ENCODE assay signal across 27 cellular contexts in the genomic region with DNA sequence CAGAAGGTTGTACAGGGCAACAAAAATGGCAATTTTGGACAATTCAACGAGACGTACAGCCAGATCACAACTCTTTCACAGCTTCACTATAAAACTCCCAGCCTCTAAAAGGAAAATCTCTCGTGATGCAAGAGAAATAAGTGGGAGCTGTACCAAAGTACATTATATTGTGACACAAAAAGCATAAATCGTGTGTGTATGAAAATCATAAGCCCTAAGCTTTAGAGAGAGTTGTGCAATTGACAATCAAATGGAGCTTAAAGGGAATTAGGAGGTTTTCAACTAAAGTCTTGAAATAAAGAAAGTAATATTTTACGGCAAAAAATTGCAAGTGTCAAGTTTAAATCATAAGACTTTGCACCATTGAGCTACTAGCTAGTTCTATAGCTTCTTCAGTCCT.
DNase-seq lines count a peak whose midpoint lies in the region; ATAC-seq, FAIRE-seq and TF ChIP-seq lines count a peak whose summit lies in the region.
"Had no signal": no experiment of that assay in that cellular context is flagged by ENCODE, and none has a peak within 500 bp of the region (broad histone marks: within the 10 kb centered on the region; RNA-seq: fewer than 3 reads in every experiment).

No MANE protein-coding gene starts in this region.

- no peak overlapping the region for H2BK15ac ChIP-seq in IMR-90 (ENCODE audit: low read depth, low read length)

- H3K18ac ChIP-seq in IMR-90 (ENCODE audit: low read depth, low read length): no peak overlapping the region

- no peak overlapping the region for H3K23ac ChIP-seq in IMR-90 (ENCODE audit: low read depth, low read length)

- H3K27me3 ChIP-seq in IMR-90 (ENCODE audit: control insufficient read depth, insufficient read depth, low read length) (peaks cover 65% of the 10 kb centered on the region), K562 (ENCODE audit: control insufficient read depth in 2 of 2, insufficient read depth in 2 of 2, low read length in 2 of 2) (peaks cover 33 to 40% of the 10 kb centered on the region in 2 experiments; a peak in 4 of 5 replicates)

- CTCF ChIA-PET in IMR-90 (lab: Yijun Ruan, JAX) (no interaction called here), K562 (lab: Yijun Ruan, JAX; ENCODE audit: low intra/inter-chr PET ratio) (no interaction called here)

- H3K36me3 Mint-ChIP-seq in activated naive CD8-positive, alpha-beta T cell treated with anti-CD3 and anti-CD28 coated beads for 36 hours: no peaks in the 10 kb centered on the region
- H3K36me3 Mint-ChIP-seq: CD4-positive, CD25-positive, alpha-beta regulatory T cell had no signal

- ATAC-seq in IMR-90 (ENCODE audit: low read depth): no peak
- ATAC-seq in K562: no peak
- ATAC-seq: GM12878 had no signal

- no peak overlapping the region for H2AK9ac ChIP-seq in IMR-90 (replicated peaks; ENCODE audit: low read depth, low read length, poor library complexity)

- H3K9me3 ChIP-seq in IMR-90 (ENCODE audit: control insufficient read depth, insufficient read depth, low read length): no peaks in the 10 kb centered on the region
- H3K9me3 ChIP-seq in K562 (replicated peaks; ENCODE audit: control insufficient read depth, insufficient read depth, low read depth, low read length): no peaks in the 10 kb centered on the region
- H3K9me3 ChIP-seq: BE2C had no signal

- no peak overlapping the region for H4K5ac ChIP-seq in IMR-90 (ENCODE audit: low read depth, low read length)

- no peak overlapping the region for H3K4me2 ChIP-seq in IMR-90 (ENCODE audit: low read depth, low read length)
- H3K4me2 ChIP-seq in K562 (ENCODE audit: insufficient read depth, low read length): no peak overlapping the region
- H3K4me2 ChIP-seq: BLaER1 had no signal

- H4K20me1 ChIP-seq in IMR-90 (ENCODE audit: insufficient read depth, low read length): no peaks in the 10 kb centered on the region
- H4K20me1 ChIP-seq in K562 (replicated peaks; ENCODE audit: control insufficient read depth, insufficient read depth, low read length): no peaks in the 10 kb centered on the region
- H4K20me1 ChIP-seq: BLaER1 had no signal

- H4K91ac ChIP-seq in IMR-90 (ENCODE audit: insufficient read depth, low read depth, low read length): no peak overlapping the region

- peaks cover 72% of the 10 kb centered on the region for H3K27me3 Mint-ChIP-seq in activated naive CD8-positive, alpha-beta T cell treated with anti-CD3 and anti-CD28 coated beads for 36 hours

- H2BK20ac ChIP-seq in IMR-90 (ENCODE audit: low read depth, low read length): no peak overlapping the region

- H3K36me3 ChIP-seq in IMR-90 (ENCODE audit: control insufficient read depth, insufficient read depth, low read length) (no peaks in the 10 kb centered on the region), K562 (ENCODE audit: control insufficient read depth, insufficient read depth, low read length) (no peaks in the 10 kb centered on the region)
- H3K36me3 ChIP-seq: BE2C, BLaER1 had no signal

- no peak for DNase-seq in IMR-90
- DNase-seq in MV-4-11 (lab: John Stamatoyannopoulos, UW): peak; percentile 61
- no peak for DNase-seq in K562 (ENCODE audit: extremely low read depth in 1 of 4, low spot score in 3 of 4)
- DNase-seq in stimulated activated CD4-positive, alpha-beta T cell treated with anti-CD3 and anti-CD28 coated beads, Interleukin-12 subunit alpha, Interleukin-12 subunit beta, amount 100 ng/mL, for 4 hours: no peak
- DNase-seq in activated naive CD8-positive, alpha-beta T cell treated with anti-CD3 and anti-CD28 coated beads for 36 hours: no peak
- DNase-seq in germinal center (ENCODE audit: low spot score): no peak
- DNase-seq: 8988T; ACHN; BE2C; C1 segment of cervical spinal cord; CD4-positive, alpha-beta memory T cell; CD4-positive, CD25-positive, alpha-beta regulatory T cell; CD8-positive, alpha-beta memory T cell; COR-L47; DMS 273 treated with DMSO at 0.1 percent for 48 hours; DMS153; DMS53; DMS79; DND-41; EL; GDM1 had no signal

- no peak for TF ChIP-seq CTCF in IMR-90 (conservative IDR thresholded peaks at IDR 0.05; ENCODE audit: low read depth, low read length)
- no peak for TF ChIP-seq CTCF in K562 (IDR thresholded peaks at IDR 0.05 in 2 of 3, conservative IDR thresholded peaks at IDR 0.05 in 1 of 3; ENCODE audit: insufficient read depth in 2 of 3, low read depth in 1 of 3, low read length in 3 of 3)

- BruUV-seq in IMR-90 (replicated peaks; lab: Mats Ljungman, UMichigan) (no TSS peak), K562 (replicated peaks; lab: Mats Ljungman, UMichigan) (no TSS peak)

- H3K4me1 Mint-ChIP-seq in activated naive CD8-positive, alpha-beta T cell treated with anti-CD3 and anti-CD28 coated beads for 36 hours: peaks cover 14% of the 10 kb centered on the region

- in situ Hi-C loops in IMR-90 (cut with MboI; ENCODE audit: low sequenced_read_pairs) (no loop called here), K562 (cut with MboI) (no loop called here)

- H3K14ac ChIP-seq in IMR-90 (replicated peaks; ENCODE audit: low read depth, low read length): no peak overlapping the region

- H2BK120ac ChIP-seq in IMR-90 (ENCODE audit: low read depth, low read length): no peak overlapping the region

- no peak overlapping the region for H3K27ac ChIP-seq in IMR-90 (ENCODE audit: insufficient read depth, low read length)
- H3K27ac ChIP-seq in K562 (ENCODE audit: extremely low read depth, low read depth, low read length): no peak overlapping the region
- H3K27ac ChIP-seq: BLaER1 had no signal

- WGBS in IMR-90 (ENCODE audit: extremely low coverage in 2 of 2, insufficient read length in 1 of 2), 2 experiments: no CpG with 5 or more reads among the region's 5 CpGs
- WGBS in K562 (ENCODE audit: insufficient coverage, low coverage, missing lambda C conversion rate): 1% methylated on average over 5 of the region's 5 CpGs

- H3K79me2 ChIP-seq in K562 (ENCODE audit: control insufficient read depth, insufficient read depth, low read length): no peaks in the 10 kb centered on the region

- H2AFZ ChIP-seq in IMR-90 (replicated peaks; ENCODE audit: low read length, poor library complexity) (no peak overlapping the region), K562 (ENCODE audit: low read depth, low read length) (no peak overlapping the region)

- H3K9ac ChIP-seq in IMR-90 (ENCODE audit: low read depth, low read length) (no peak overlapping the region), K562 (ENCODE audit: insufficient read depth in 1 of 2, low read depth in 2 of 2, low read length in 2 of 2) (no peak overlapping the region)
- H3K9ac ChIP-seq: BLaER1 had no signal

- POLR2A ChIA-PET in IMR-90 (lab: Charles Lee; ENCODE audit: unreplicated experiment) (no interaction called here), K562 (lab: Yijun Ruan, JAX) (interaction anchor here (1.3 to 1.5 kb wide), 2 partner anchors 11 to 14 kb away, joined by 3 to 5 read pairs; no protein-coding TSS in a partner anchor)

- H3K27ac Mint-ChIP-seq in activated naive CD8-positive, alpha-beta T cell treated with anti-CD3 and anti-CD28 coated beads for 36 hours: no peak overlapping the region
- H3K27ac Mint-ChIP-seq: CD14-positive monocyte; CD4-positive, alpha-beta memory T cell; CD8-positive, alpha-beta memory T cell had no signal

- H3K4me3 ChIP-seq in IMR-90 (ENCODE audit: insufficient read depth, low read depth, low read length) (no peak overlapping the region), K562 (no peak overlapping the region)
- H3K4me3 ChIP-seq: BLaER1, GM12878 had no signal

- no peak overlapping the region for H3K4ac ChIP-seq in IMR-90 (ENCODE audit: low read depth, low read length)

- no peak overlapping the region for H3K4me3 Mint-ChIP-seq in activated naive CD8-positive, alpha-beta T cell treated with anti-CD3 and anti-CD28 coated beads for 36 hours

- H3K4me1 ChIP-seq in IMR-90 (ENCODE audit: control insufficient read depth, insufficient read depth, low read length) (no peaks in the 10 kb centered on the region), K562 (replicated peaks in 1 of 2; ENCODE audit: control insufficient read depth in 2 of 2, insufficient read depth in 2 of 2, low read length in 2 of 2) (peaks cover 0 to 12% of the 10 kb centered on the region in 2 experiments; a peak in 2 of 5 replicates)

- TF ChIP-seq EP300 in K562 (IDR thresholded peaks at IDR 0.05; ENCODE audit: low read length): no peak

- TF ChIP-seq RAD21 in IMR-90 (IDR thresholded peaks at IDR 0.05; ENCODE audit: low read length) (no peak), K562 (CRISPR knock-in tag; conservative IDR thresholded peaks at IDR 0.05 in 1 of 2, IDR thresholded peaks at IDR 0.05 in 1 of 2) (no peak)

- FAIRE-seq in K562 (lab: Jason Lieb, UNC): no peak
- FAIRE-seq: A204.1, GM12878, GM12892, GM18507 had no signal

- no peak overlapping the region for H2BK5ac ChIP-seq in IMR-90 (ENCODE audit: low read depth, low read length, poor library complexity, severe bottlenecking)

- dilution Hi-C loops in IMR-90 (cut with HindIII; ENCODE audit: low sequenced_read_pairs, unreplicated experiment): no loop called here

- intact Hi-C loops in IMR-90 (cut with micrococcal nuclease): no loop called here
- intact Hi-C loops in K562 (cut with micrococcal nuclease): no loop called here

- H3K9me1 ChIP-seq in IMR-90 (ENCODE audit: insufficient read depth, low read length) (no peaks in the 10 kb centered on the region), K562 (ENCODE audit: control insufficient read depth, insufficient read depth, low read length) (no peaks in the 10 kb centered on the region)

- H3K79me1 ChIP-seq in IMR-90 (ENCODE audit: low read depth in 1 of 2, low read length in 2 of 2): no peaks in the 10 kb centered on the region

- no peak overlapping the region for H4K8ac ChIP-seq in IMR-90 (ENCODE audit: low read depth in 2 of 2, low read length in 2 of 2)

- H3K9me3 Mint-ChIP-seq in activated naive CD8-positive, alpha-beta T cell treated with anti-CD3 and anti-CD28 coated beads for 36 hours: peaks cover 2% of the 10 kb centered on the region
- H3K9me3 Mint-ChIP-seq: CD8-positive, alpha-beta memory T cell had no signal

- no peak overlapping the region for H2AK5ac ChIP-seq in IMR-90 (ENCODE audit: low read depth, low read length)

- TF ChIP-seq POLR2A in IMR-90 (IDR thresholded peaks at IDR 0.05; ENCODE audit: low read depth, low read length) (no peak), K562 (conservative IDR thresholded peaks at IDR 0.05) (no peak)

- no peak overlapping the region for H3K56ac ChIP-seq in IMR-90 (ENCODE audit: extremely low read depth, insufficient read depth, low read length)

TF ChIP-seq in IMR-90, 13 proteins besides CTCF, POLR2A, EP300 and RAD21:
- no peak for TF ChIP-seq BHLHE40 (IDR thresholded peaks at IDR 0.05; ENCODE audit: low read depth, low read length)
- peak; percentile 13; the same call in 1 of the 2 replicates for TF ChIP-seq CEBPB (IDR thresholded peaks at IDR 0.05; ENCODE audit: low read depth, low read length)
- no peak for TF ChIP-seq NFE2L2 (IDR thresholded peaks at IDR 0.05; ENCODE audit: low read depth, low read length)

TF ChIP-seq in K562, 482 proteins besides CTCF, POLR2A, EP300 and RAD21 (continues in another document):
- TF ChIP-seq PHF20 (IDR thresholded peaks at IDR 0.05; ENCODE audit: partially characterized antibody) (no peak), CBX8 (IDR thresholded peaks at IDR 0.05; ENCODE audit: borderline replicate concordance, extremely low read depth, low read depth, low read length, poor library complexity, severe bottlenecking) (peak; percentile 31), NR2F6 (CRISPR knock-in tag; IDR thresholded peaks at IDR 0.05) (no peak), TCF7 (IDR thresholded peaks at IDR 0.05; ENCODE audit: borderline replicate concordance) (no peak), ZSCAN32 (CRISPR knock-in tag; IDR thresholded peaks at IDR 0.05) (no peak), CEBPB (tag; IDR thresholded peaks at IDR 0.05) (peak; percentile 52)
